In the genomic region with DNA sequence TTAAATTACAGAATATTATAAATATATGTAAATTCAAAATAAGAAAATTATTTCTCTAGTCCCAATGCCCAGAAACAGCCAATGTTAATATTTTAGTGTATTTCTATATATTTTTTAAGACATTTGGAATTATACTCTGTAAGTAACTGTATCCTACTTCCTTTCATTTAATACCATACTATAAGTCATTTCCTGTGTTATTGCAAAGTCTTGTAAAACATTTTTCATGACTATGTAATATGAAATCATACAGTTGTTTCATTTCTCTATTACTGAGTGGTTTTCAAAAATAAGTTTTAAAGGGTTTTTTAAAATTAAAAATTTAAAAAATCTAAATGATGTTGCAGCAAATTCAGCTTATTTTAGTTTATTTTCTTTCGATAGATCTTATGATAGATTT, we compare ENCODE assay signal across 29 cellular contexts.
"Had no signal": no experiment of that assay in that cellular context is flagged by ENCODE, and none has a peak within 500 bp of the region (broad histone marks: within the 10 kb centered on the region; RNA-seq: fewer than 3 reads in every experiment).

No MANE protein-coding gene starts in this region.

- H3K4me3 Mint-ChIP-seq: activated CD4-positive, alpha-beta T cell treated with anti-CD3 and anti-CD28 coated beads for 36 hours had no signal

- H3K4me1 ChIP-seq: SJCRH30 had no signal

- H3K36me3 ChIP-seq: SJCRH30 had no signal

- H3K9me3 ChIP-seq: Peyer's patch, SJCRH30 had no signal

- H3K27me3 ChIP-seq: Peyer's patch, SJCRH30 had no signal

- ATAC-seq: activated CD4-positive, alpha-beta T cell treated with anti-CD3 and anti-CD28 coated beads for 36 hours; activated CD8-positive, alpha-beta T cell treated with anti-CD3 and anti-CD28 coated beads, Interleukin-2, amount 10 ng/mL, durations not matched to agents 7 days and 5 days; activated naive CD8-positive, alpha-beta T cell treated with anti-CD3 and anti-CD28 coated beads, Interleukin-2, amount 50 U/mL, for 24 hours; PC-3 had no signal

- H3K4me3 ChIP-seq: SJCRH30, SK-N-MC had no signal

- DNase-seq: activated CD4-positive, alpha-beta T cell treated with anti-CD3 and anti-CD28 coated beads for 36 hours; activated CD4-positive, alpha-beta T cell treated with anti-CD3 and anti-CD28 coated beads, Interleukin-2, amount 10 ng/mL, durations not matched to agents 7 days and 5 days; activated CD4-positive, alpha-beta T cell treated with anti-CD3 and anti-CD28 coated beads, Interleukin-2, amount 50 U/mL, for 48 hours; activated CD8-positive, alpha-beta T cell treated with anti-CD3 and anti-CD28 coated beads, Interleukin-2, amount 10 ng/mL, durations not matched to agents 7 days and 5 days; activated effector memory CD4-positive, alpha-beta T cell treated with Interleukin-2 at 50 U/mL for 16 hours; activated naive CD4-positive, alpha-beta T cell treated with anti-CD3 and anti-CD28 coated beads, Interleukin-2, amount 10 ng/mL, durations not matched to agents 7 days and 5 days; activated naive CD8-positive, alpha-beta T cell treated with anti-CD3 and anti-CD28 coated beads, Interleukin-2, amount 50 U/mL, for 24 hours; activated T-cell treated with anti-CD3 and anti-CD28 coated beads, Interleukin-2, amount 50 U/mL, for 48 hours; anterior cingulate cortex; caudate nucleus; Kasumi-1; KG1; MM.1S; MV-4-11; NCI-H1092; NCI-H1436 treated with DMSO at 0.1 percent for 48 hours; NCI-H1694 treated with DMSO at 0.1 percent for 48 hours; NCI-H2029; NCI-H345; NCI-H524 treated with DMSO at 0.1 percent for 48 hours; PC-3; Peyer's patch; SHP77; SJCRH30; T1000 had no signal

- H3K27ac ChIP-seq: SJCRH30, SK-N-MC had no signal

- H3K27me3 Mint-ChIP-seq: activated CD4-positive, alpha-beta T cell treated with anti-CD3 and anti-CD28 coated beads for 36 hours; activated naive CD8-positive, alpha-beta T cell; activated naive CD8-positive, alpha-beta T cell treated with anti-CD3 and anti-CD28 coated beads, Interleukin-2, amount 50 U/mL, for 24 hours; IgD-negative memory B cell had no signal

- H3K9me3 Mint-ChIP-seq: activated CD4-positive, alpha-beta T cell treated with anti-CD3 and anti-CD28 coated beads, Interleukin-2, amount 10 ng/mL, durations not matched to agents 7 days and 5 days; activated naive CD8-positive, alpha-beta T cell treated with anti-CD3 and anti-CD28 coated beads, Interleukin-2, amount 50 U/mL, for 24 hours; IgD-negative memory B cell had no signal

- FAIRE-seq: bronchial epithelial cell had no signal

- H3K27ac Mint-ChIP-seq: activated CD4-positive, alpha-beta T cell treated with anti-CD3 and anti-CD28 coated beads, Interleukin-2, amount 10 ng/mL, durations not matched to agents 7 days and 5 days; activated CD8-positive, alpha-beta T cell treated with anti-CD3 and anti-CD28 coated beads, Interleukin-2, amount 10 ng/mL, durations not matched to agents 7 days and 5 days; activated naive CD4-positive, alpha-beta T cell treated with anti-CD3 and anti-CD28 coated beads, Interleukin-2, amount 10 ng/mL, durations not matched to agents 7 days and 5 days; activated naive CD8-positive, alpha-beta T cell treated with anti-CD3 and anti-CD28 coated beads, Interleukin-2, amount 50 U/mL, for 24 hours had no signal
